In genomic region chr4:28277931-28278330, GRCh38 we compare ENCODE assay signal across 21 cellular contexts.
A peak's percentile ranks its signal among the peaks of the same experiment; 100 is the strongest.
DNase-seq lines count a peak whose midpoint lies in the region; ATAC-seq and TF ChIP-seq lines count a peak whose summit lies in the region.
"Had no signal": no experiment of that assay in that cellular context is flagged by ENCODE, and none has a peak within 500 bp of the region (broad histone marks: within the 10 kb centered on the region; RNA-seq: fewer than 3 reads in every experiment).

No MANE protein-coding gene starts in this region.

- DNase-seq in HPDE6-E6E7 (ENCODE audit: extremely low spot score) (peak; percentile 4), inferior parietal cortex (ENCODE audit: extremely low spot score) (peak; percentile 75), substantia nigra (lab: John Stamatoyannopoulos, UW) (no peak), KBM-7 (no peak), endothelial cell (ENCODE audit: low spot score) (no peak)
- DNase-seq: activated CD4-positive, alpha-beta T cell treated with anti-CD3 and anti-CD28 coated beads, Interleukin-2, amount 10 ng/mL, durations not matched to agents 24 days and 14 days; CD4-positive, alpha-beta memory T cell; effector CD8-positive, alpha-beta T cell; NCI-H1105; NCI-H2081; NCI-H446; posterior cingulate gyrus; sigmoid colon; T-helper 17 cell; testis had no signal

- in situ Hi-C loops in KBM-7 (cut with MboI; ENCODE audit: low pct_unique_long_range_greater_than_20kb, low sequenced_read_pairs), result no loop called here

- H3K9me3 Mint-ChIP-seq in endothelial cell (ENCODE audit: unreplicated experiment), result no peaks in the 10 kb centered on the region
- H3K9me3 Mint-ChIP-seq: activated CD4-positive, alpha-beta T cell treated with anti-CD3 and anti-CD28 coated beads, Interleukin-2, amount 10 ng/mL, durations not matched to agents 24 days and 14 days had no signal

- no peaks in the 10 kb centered on the region for H3K27me3 Mint-ChIP-seq in endothelial cell (ENCODE audit: unreplicated experiment)
- H3K27me3 Mint-ChIP-seq: activated CD4-positive, alpha-beta T cell treated with anti-CD3 and anti-CD28 coated beads, Interleukin-2, amount 10 ng/mL, durations not matched to agents 24 days and 14 days; CD4-positive, alpha-beta memory T cell; T-helper 17 cell had no signal

- peak overlapping the region; percentile 98 for H3K27ac ChIP-seq in angular gyrus (ENCODE audit: low read depth, low read length)
- H3K27ac ChIP-seq in substantia nigra (ENCODE audit: low read depth, low read length, poor library complexity, severe bottlenecking), result peak overlapping the region; percentile 86
- H3K27ac ChIP-seq: sigmoid colon, SJSA1, testis had no signal

- no peaks in the 10 kb centered on the region for H3K4me1 Mint-ChIP-seq in endothelial cell (ENCODE audit: unreplicated experiment)
- H3K4me1 Mint-ChIP-seq: activated CD4-positive, alpha-beta T cell treated with anti-CD3 and anti-CD28 coated beads, Interleukin-2, amount 10 ng/mL, durations not matched to agents 24 days and 14 days; CD4-positive, alpha-beta memory T cell; T-helper 17 cell had no signal

- H3K27ac Mint-ChIP-seq in endothelial cell (ENCODE audit: unreplicated experiment), result no peak overlapping the region
- H3K27ac Mint-ChIP-seq: activated CD4-positive, alpha-beta T cell treated with anti-CD3 and anti-CD28 coated beads, Interleukin-2, amount 10 ng/mL, durations not matched to agents 24 days and 14 days; activated naive CD4-positive, alpha-beta T cell treated with anti-CD3 and anti-CD28 coated beads, Interleukin-2, amount 50 U/mL, for 72 hours; activated T-helper 1 cell treated with anti-CD3 and anti-CD28 coated beads, Interleukin-12 subunit alpha, Interleukin-12 subunit beta, Interleukin-2, Interleukin-4 antibody, amounts not matched to agents 30 ng/mL and 10 ng/mL and 1 ng/mL, durations not matched to agents 14 hours and 24 hours and 36 hours; CD4-positive, alpha-beta memory T cell; T-helper 17 cell had no signal

- H3K4me3 Mint-ChIP-seq in endothelial cell (ENCODE audit: unreplicated experiment), result no peak overlapping the region
- H3K4me3 Mint-ChIP-seq: activated CD4-positive, alpha-beta T cell treated with anti-CD3 and anti-CD28 coated beads, Interleukin-2, amount 10 ng/mL, durations not matched to agents 24 days and 14 days; activated T-helper 1 cell treated with anti-CD3 and anti-CD28 coated beads, Interleukin-12 subunit alpha, Interleukin-12 subunit beta, Interleukin-2, Interleukin-4 antibody, amounts not matched to agents 30 ng/mL and 10 ng/mL and 1 ng/mL, durations not matched to agents 14 hours and 24 hours and 36 hours; CD4-positive, alpha-beta memory T cell; T-helper 17 cell had no signal

- no peaks in the 10 kb centered on the region for H3K36me3 Mint-ChIP-seq in endothelial cell (ENCODE audit: low read depth, unreplicated experiment)
- H3K36me3 Mint-ChIP-seq: activated naive CD4-positive, alpha-beta T cell treated with anti-CD3 and anti-CD28 coated beads, Interleukin-2, amount 50 U/mL, for 72 hours; CD4-positive, alpha-beta memory T cell had no signal

- ATAC-seq in HG02870 (IDR thresholded peaks at IDR 0.05; ENCODE audit: unreplicated experiment), result no peak
- ATAC-seq: activated naive CD4-positive, alpha-beta T cell treated with anti-CD3 and anti-CD28 coated beads, Interleukin-2, amount 50 U/mL, for 72 hours; left lobe of liver; T-helper 17 cell had no signal

- TF ChIP-seq CTCF in endothelial cell (IDR thresholded peaks at IDR 0.05; ENCODE audit: unreplicated experiment), result no peak

Comparison
In these comparisons a context has a peak if more than half of its experiments do, and no peak if none do; other contexts are left out.
1. DNase-seq: peak in HPDE6-E6E7 (single experiment) and inferior parietal cortex (single experiment); none in substantia nigra (0 of 49), KBM-7 (single experiment) and endothelial cell (single experiment).